1 cellular context compared by ENCODE assay signal in the genomic region with DNA sequence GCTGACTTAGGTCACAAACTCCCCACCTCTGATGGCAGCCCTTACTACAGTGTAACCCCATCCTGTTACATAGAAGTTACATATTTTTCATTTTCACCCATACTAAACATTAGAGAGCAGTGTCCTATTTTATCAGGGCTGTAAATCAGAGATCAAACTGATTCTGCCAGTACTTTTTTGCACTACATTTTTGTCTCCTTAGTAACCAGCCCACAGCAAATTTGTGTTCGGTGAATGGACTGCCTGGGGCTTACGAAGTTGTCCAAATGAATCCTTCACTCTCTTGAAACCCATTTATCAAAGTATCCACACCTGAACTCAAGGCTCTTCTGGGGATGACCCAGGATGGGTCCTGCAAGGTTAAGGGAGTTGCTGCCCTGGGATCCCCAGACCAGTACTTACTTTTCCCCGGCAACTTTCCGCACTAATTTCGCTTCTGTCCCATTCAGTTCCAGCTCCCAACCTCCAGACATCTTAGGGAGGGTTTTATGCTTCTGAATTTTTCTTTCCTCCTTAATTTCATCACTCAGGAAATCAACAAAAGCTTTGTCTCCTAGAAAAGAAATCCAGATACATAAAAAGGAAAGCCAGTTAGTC.
TF ChIP-seq lines count a peak whose summit lies in the region.

No MANE protein-coding gene starts in this region.

TF ChIP-seq in GM12878, 131 proteins besides CTCF, POLR2A, EP300 and RAD21:
- no peak for TF ChIP-seq SMARCA5 (IDR thresholded peaks at IDR 0.05)
- no peak for TF ChIP-seq USF1 (IDR thresholded peaks at IDR 0.05; ENCODE audit: borderline replicate concordance, extremely low read length, insufficient read depth, low read depth, low read length)
- TF ChIP-seq BACH1 (IDR thresholded peaks at IDR 0.05; ENCODE audit: borderline replicate concordance) = no peak
- TF ChIP-seq MEF2A (IDR thresholded peaks at IDR 0.05; ENCODE audit: insufficient read depth, low read depth, low read length) = no peak
- TF ChIP-seq FOXM1 (IDR thresholded peaks at IDR 0.05; ENCODE audit: low read depth, low read length) = no peak
- TF ChIP-seq PML (IDR thresholded peaks at IDR 0.05; ENCODE audit: low read length) = no peak
- TF ChIP-seq ZNF24 (IDR thresholded peaks at IDR 0.05) = no peak
- TF ChIP-seq, protein P1, sequence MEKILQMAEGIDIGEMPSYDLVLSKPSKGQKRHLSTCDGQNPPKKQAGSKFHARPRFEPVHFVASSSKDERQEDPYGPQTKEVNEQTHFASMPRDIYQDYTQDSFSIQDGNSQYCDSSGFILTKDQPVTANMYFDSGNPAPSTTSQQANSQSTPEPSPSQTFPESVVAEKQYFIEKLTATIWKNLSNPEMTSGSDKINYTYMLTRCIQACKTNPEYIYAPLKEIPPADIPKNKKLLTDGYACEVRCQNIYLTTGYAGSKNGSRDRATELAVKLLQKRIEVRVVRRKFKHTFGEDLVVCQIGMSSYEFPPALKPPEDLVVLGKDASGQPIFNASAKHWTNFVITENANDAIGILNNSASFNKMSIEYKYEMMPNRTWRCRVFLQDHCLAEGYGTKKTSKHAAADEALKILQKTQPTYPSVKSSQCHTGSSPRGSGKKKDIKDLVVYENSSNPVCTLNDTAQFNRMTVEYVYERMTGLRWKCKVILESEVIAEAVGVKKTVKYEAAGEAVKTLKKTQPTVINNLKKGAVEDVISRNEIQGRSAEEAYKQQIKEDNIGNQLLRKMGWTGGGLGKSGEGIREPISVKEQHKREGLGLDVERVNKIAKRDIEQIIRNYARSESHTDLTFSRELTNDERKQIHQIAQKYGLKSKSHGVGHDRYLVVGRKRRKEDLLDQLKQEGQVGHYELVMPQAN (conservative IDR thresholded peaks at IDR 0.05) = no peak
